Comparison of ENCODE assay signal across 1 cellular context in the genomic region with DNA sequence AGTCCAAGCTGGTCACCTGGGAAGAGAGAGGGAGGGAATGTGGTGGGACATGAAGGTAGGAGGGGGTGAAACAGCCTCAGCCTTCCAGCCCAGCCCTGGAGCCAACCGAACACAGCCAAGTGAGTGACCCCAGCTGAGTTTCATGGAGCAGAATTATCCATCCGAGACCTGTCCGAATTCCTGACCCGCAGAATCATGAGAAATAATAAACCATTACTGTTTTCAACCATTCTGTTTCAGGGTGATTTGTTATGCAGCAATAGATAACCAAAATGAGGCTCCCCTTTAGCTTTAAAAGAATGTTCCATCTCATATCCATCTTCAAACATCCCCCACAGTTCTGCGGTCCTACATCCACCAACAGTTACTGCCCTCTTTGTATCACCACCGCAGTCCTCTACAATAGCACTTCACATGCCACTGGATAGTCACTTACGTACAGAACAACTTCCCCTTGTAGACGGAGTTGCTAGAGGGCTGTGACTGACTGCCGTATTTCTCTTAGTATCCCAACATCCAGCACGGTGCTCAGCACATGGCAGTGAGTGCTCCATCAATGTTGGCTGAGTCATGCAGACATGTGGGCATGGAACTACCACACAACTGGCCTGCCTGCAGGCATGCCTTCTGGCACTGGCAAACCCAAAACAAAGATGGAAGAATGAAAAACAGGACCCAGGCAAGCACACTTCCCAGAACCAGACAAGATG.
TF ChIP-seq lines count a peak whose summit lies in the region.

No MANE protein-coding gene starts in this region.

TF ChIP-seq in WTC11, 78 proteins besides CTCF, POLR2A, EP300 and RAD21 (continued from another document):
- TF ChIP-seq ZNF281 (CRISPR knock-in tag; IDR thresholded peaks at IDR 0.05): no peak
